Comparison of ENCODE assay signal across 26 cellular contexts in genomic region chr21:34550400-34550799, GRCh38. TPM values are rescaled to one million over a fixed set of nuclear protein-coding genes. Genes with fewer than 3 reads are reported as not detected.
"Had no signal": no experiment of that assay in that cellular context is flagged by ENCODE, and none has a peak within 500 bp of the region (broad histone marks: within the 10 kb centered on the region; RNA-seq: fewer than 3 reads in every experiment).

No MANE protein-coding gene starts in this region.

- FAIRE-seq: small intestine, urothelium cell line had no signal

- H3K36me3 ChIP-seq: neural progenitor cell, ovary, right lobe of liver, sigmoid colon, stomach, thoracic aorta, thyroid gland, tibial nerve, upper lobe of left lung, vagina had no signal

- H3K4me3 ChIP-seq: neural progenitor cell, ovary, psoas muscle, right lobe of liver, sigmoid colon, stomach, thoracic aorta, thyroid gland, tibial nerve, upper lobe of left lung, vagina had no signal

- H3K4me2 ChIP-seq: neural progenitor cell had no signal

- H3K9me3 ChIP-seq: ovary, psoas muscle, right lobe of liver, sigmoid colon, stomach, thoracic aorta, thyroid gland, tibial nerve, upper lobe of left lung, vagina had no signal

- H3K9ac ChIP-seq: neural progenitor cell, parathyroid adenoma had no signal

- ATAC-seq: psoas muscle; right cardiac atrium; right lobe of liver; stimulated activated effector memory CD8-positive, alpha-beta T cell treated with anti-CD3 and anti-CD28 coated beads, Interleukin-12 subunit alpha, Interleukin-12 subunit beta, amount 100 ng/mL, for 72 hours; stimulated activated naive B cell treated with anti-CD40 and anti-IgM and Interleukin-4, amounts not matched to agents 10 μg/mL and 1 μg/mL and 100 μg/mL, for 72 hours had no signal

- H3K27me3 ChIP-seq: neural progenitor cell, ovary, right lobe of liver, sigmoid colon, stomach, thyroid gland, tibial nerve, upper lobe of left lung, vagina had no signal

- H2AFZ ChIP-seq: neural progenitor cell, parathyroid adenoma had no signal

- DNase-seq: occipital lobe; ovary; posterior cingulate gyrus; psoas muscle; right cardiac atrium; right lobe of liver; sigmoid colon; small intestine; stimulated activated CD4-positive, alpha-beta T cell treated with anti-CD3 and anti-CD28 coated beads, Interleukin-15, amount 100 ng/mL, for 24 hours; stimulated activated CD4-positive, alpha-beta T cell treated with anti-CD3 and anti-CD28 coated beads, Interleukin-2, amount 100 ng/mL, for 24 hours; stimulated activated CD4-positive, alpha-beta T cell treated with anti-CD3 and anti-CD28 coated beads, Interleukin-2, amount 100 ng/mL, for 48 hours; stimulated activated CD4-positive, alpha-beta T cell treated with anti-CD3 and anti-CD28 coated beads, Interleukin-4, amount 100 ng/mL, for 24 hours; stimulated activated naive B cell treated with anti-CD40 and anti-IgM and Interleukin-4, amounts not matched to agents 10 μg/mL and 1 μg/mL and 100 μg/mL, for 72 hours; stimulated activated naive CD4-positive, alpha-beta T cell treated with Interleukin-2 at 50 U/mL for 16 hours; stomach; thyroid gland; trophoblast cell; upper lobe of left lung had no signal

- H3K27ac ChIP-seq: neural progenitor cell, ovary, parathyroid adenoma, psoas muscle, right lobe of liver, sigmoid colon, stomach, thoracic aorta, thyroid gland, tibial nerve, upper lobe of left lung, vagina had no signal

RNA-seq across cellular contexts. Expression of gene KCNE1, which starts 38.4 kb away (rescaled TPM):
- polyA plus RNA-seq: neural cell had no signal
